In genomic region chr11:45239733-45240132, GRCh38 we compare ENCODE assay signal across 8 cellular contexts. TPM values are rescaled to one million over a fixed set of nuclear protein-coding genes. Genes with fewer than 3 reads are reported as not detected.
"Had no signal": no experiment of that assay in that cellular context is flagged by ENCODE, and none has a peak within 500 bp of the region (broad histone marks: within the 10 kb centered on the region; RNA-seq: fewer than 3 reads in every experiment).

No MANE protein-coding gene starts in this region.

- H3K4me2 ChIP-seq: KMS-11 had no signal

- FAIRE-seq: HepG2, HTR-8/SVneo had no signal

- H3K27ac ChIP-seq: HL-60, KMS-11 had no signal

- ATAC-seq: HepG2 had no signal

- DNase-seq: IMR-90, KBM-7, KG1 had no signal

- H3K9ac ChIP-seq: KMS-11 had no signal

RNA-seq across cellular contexts. Expression of gene SYT13, which starts 46.4 kb away (rescaled TPM):
- total RNA-seq: IMR-90 had no signal
- polyA plus RNA-seq: IgD-negative memory B cell, IMR-90 had no signal
